ENCODE assay signal across 7 cellular contexts in genomic region chr20:25310921-25311728, GRCh38.
A peak's percentile ranks its signal among the peaks of the same experiment; 100 is the strongest.
DNase-seq lines count a peak whose midpoint lies in the region; ATAC-seq and TF ChIP-seq lines count a peak whose summit lies in the region.

No MANE protein-coding gene starts in this region.

- H4K8ac ChIP-seq in H9 (replicated peaks; ENCODE audit: insufficient read length, low read depth, low read length) = no peak overlapping the region

- H4K5ac ChIP-seq in H9 (ENCODE audit: insufficient read length, low read depth, low read length) = no peak overlapping the region

- no peak overlapping the region for H3K4me3 Mint-ChIP-seq in H9
- H3K4me3 Mint-ChIP-seq in activated T-helper 1 cell treated with anti-CD3 and anti-CD28 coated beads, Interleukin-12 subunit alpha, Interleukin-12 subunit beta, Interleukin-2, Interleukin-4 antibody, amounts not matched to agents 30 ng/mL and 10 ng/mL and 1 ng/mL, durations not matched to agents 14 hours and 24 hours and 36 hours = peak overlapping the region; percentile 81
- H3K4me3 Mint-ChIP-seq in neural progenitor cell = no peak overlapping the region

- intact Hi-C loops in activated T-helper 1 cell treated with anti-CD3 and anti-CD28 coated beads, Interleukin-12 subunit alpha, Interleukin-12 subunit beta, Interleukin-2, Interleukin-4 antibody, amounts not matched to agents 30 ng/mL and 10 ng/mL and 1 ng/mL, durations not matched to agents 14 hours and 24 hours and 36 hours (cut with micrococcal nuclease) = loop anchor here (1.0 to 5.0 kb wide), 8 partner anchors 73 to 316 kb away; partner anchors contain the start of genes ABHD12, ACSS1, ENTPD6 and GINS1

- H3K4me1 ChIP-seq in H9 (ENCODE audit: insufficient read depth, low read length) (no peaks in the 10 kb centered on the region; the same call in 1 of the 2 replicates), neural progenitor cell (no peaks in the 10 kb centered on the region)

- no peak overlapping the region for H2BK5ac ChIP-seq in H9 (ENCODE audit: insufficient read length, low read length)

- no peak overlapping the region for H2BK12ac ChIP-seq in H9 (ENCODE audit: insufficient read length, low read depth, low read length)

- H3K56ac ChIP-seq in H9 (ENCODE audit: insufficient read length, low read depth, low read length) = no peak overlapping the region

- H3K9me3 Mint-ChIP-seq in H9 (peaks cover 4 to 5% of the 10 kb centered on the region in 2 experiments; a peak in 4 of 5 replicates), neural progenitor cell (peaks cover 3% of the 10 kb centered on the region)
- no peaks in the 10 kb centered on the region for H3K9me3 Mint-ChIP-seq in activated T-helper 1 cell treated with anti-CD3 and anti-CD28 coated beads, Interleukin-12 subunit alpha, Interleukin-12 subunit beta, Interleukin-2, Interleukin-4 antibody, amounts not matched to agents 30 ng/mL and 10 ng/mL and 1 ng/mL, durations not matched to agents 14 hours and 24 hours and 36 hours

- H3K36me3 Mint-ChIP-seq in H9 (ENCODE audit: insufficient read depth in 1 of 3, low read depth in 3 of 3) = peaks cover 23 to 52% (median 38%) of the 10 kb centered on the region in 3 experiments
- peaks cover 3% of the 10 kb centered on the region for H3K36me3 Mint-ChIP-seq in activated T-helper 1 cell treated with anti-CD3 and anti-CD28 coated beads, Interleukin-12 subunit alpha, Interleukin-12 subunit beta, Interleukin-2, Interleukin-4 antibody, amounts not matched to agents 30 ng/mL and 10 ng/mL and 1 ng/mL, durations not matched to agents 14 hours and 24 hours and 36 hours (ENCODE audit: low read depth)
- peaks cover 12% of the 10 kb centered on the region for H3K36me3 Mint-ChIP-seq in neural progenitor cell

- no peak overlapping the region for H3K23ac ChIP-seq in H9 (ENCODE audit: insufficient read length, low read depth, low read length)

- no peaks in the 10 kb centered on the region for H3K23me2 ChIP-seq in H9 (ENCODE audit: insufficient read length, low read depth, low read length, poor library complexity, severe bottlenecking)

- H2AK5ac ChIP-seq in H9 (ENCODE audit: insufficient read length, low read length) = no peak overlapping the region

- no peak overlapping the region for H4K91ac ChIP-seq in H9 (ENCODE audit: insufficient read length, low read depth, low read length)

- H2BK15ac ChIP-seq in H9 (ENCODE audit: low read depth, low read length) = no peak overlapping the region

- no peak overlapping the region for H3K4me2 ChIP-seq in H9 (ENCODE audit: insufficient read depth, insufficient read length, low read length)
- no peak overlapping the region for H3K4me2 ChIP-seq in neural progenitor cell

- peaks cover 3% of the 10 kb centered on the region for H4K20me1 ChIP-seq in H9 (ENCODE audit: control insufficient read depth, insufficient read depth, insufficient read length)
- no peaks in the 10 kb centered on the region for H4K20me1 ChIP-seq in neural progenitor cell (ENCODE audit: low read depth)

- H2BK120ac ChIP-seq in H9 (ENCODE audit: low read depth, low read length, poor library complexity, severe bottlenecking) = no peak overlapping the region

- H3K18ac ChIP-seq in H9 (ENCODE audit: insufficient read length, low read depth, low read length) = no peak overlapping the region

- H2AFZ ChIP-seq in H9 (ENCODE audit: low read length) (no peak overlapping the region), neural progenitor cell (replicated peaks) (no peak overlapping the region)

- DNase-seq in H9 = no peak
- no peak for DNase-seq in activated T-helper 1 cell treated with anti-CD3 and anti-CD28 coated beads, Interleukin-12 subunit alpha, Interleukin-12 subunit beta, Interleukin-2, Interleukin-4 antibody, amounts not matched to agents 30 ng/mL and 10 ng/mL and 1 ng/mL, durations not matched to agents 14 hours and 24 hours and 36 hours (ENCODE audit: low spot score)
- DNase-seq in hepatic stellate cell (ENCODE audit: low spot score) = peak; percentile 84
- peak; percentile 59 for DNase-seq in stromal cell of bone marrow (ENCODE audit: low read depth)
- DNase-seq in neural progenitor cell (ENCODE audit: low spot score) = no peak
- DNase-seq in NOMO-1 treated with dmso at 0.1 percent for 144 hours (lab: John Stamatoyannopoulos, UW; ENCODE audit: unreplicated experiment) = no peak

- H3K9me3 ChIP-seq in H9 (ENCODE audit: control insufficient read depth, low read depth, low read length) (no peaks in the 10 kb centered on the region), neural progenitor cell (ENCODE audit: low read depth) (no peaks in the 10 kb centered on the region)

- WGBS in H9 (ENCODE audit: extremely low coverage, insufficient read length, low lambda C conversion rate) = no CpG with 5 or more reads among the region's 6 CpGs

- no peak for TF ChIP-seq CTCF in H9 (conservative IDR thresholded peaks at IDR 0.05)
- TF ChIP-seq CTCF in neural progenitor cell (IDR thresholded peaks at IDR 0.05) = no peak

- no peak overlapping the region for H3K4ac ChIP-seq in H9 (ENCODE audit: low read depth, low read length)

- no peak overlapping the region for H2BK20ac ChIP-seq in H9 (ENCODE audit: low read depth, low read length, poor library complexity, severe bottlenecking)

- H3K36me3 ChIP-seq in neural progenitor cell = no peaks in the 10 kb centered on the region

- H3K27ac Mint-ChIP-seq in H9 = peak overlapping the region in 2 of 3 experiments; percentile 52 to 66; a peak in 2 of 7 replicates
- peak overlapping the region; percentile 98 for H3K27ac Mint-ChIP-seq in activated T-helper 1 cell treated with anti-CD3 and anti-CD28 coated beads, Interleukin-12 subunit alpha, Interleukin-12 subunit beta, Interleukin-2, Interleukin-4 antibody, amounts not matched to agents 30 ng/mL and 10 ng/mL and 1 ng/mL, durations not matched to agents 14 hours and 24 hours and 36 hours
- H3K27ac Mint-ChIP-seq in neural progenitor cell = no peak overlapping the region

- no peak for ATAC-seq in GM18858 (IDR thresholded peaks at IDR 0.05; ENCODE audit: unreplicated experiment)

- H3F3A ChIP-seq in neural progenitor cell (ENCODE audit: low read depth) = no peaks in the 10 kb centered on the region

- H3K4me1 Mint-ChIP-seq in H9 = peaks cover 5 to 6% of the 10 kb centered on the region in 2 experiments
- peaks cover 51% of the 10 kb centered on the region for H3K4me1 Mint-ChIP-seq in activated T-helper 1 cell treated with anti-CD3 and anti-CD28 coated beads, Interleukin-12 subunit alpha, Interleukin-12 subunit beta, Interleukin-2, Interleukin-4 antibody, amounts not matched to agents 30 ng/mL and 10 ng/mL and 1 ng/mL, durations not matched to agents 14 hours and 24 hours and 36 hours (ENCODE audit: low read depth)
- H3K4me1 Mint-ChIP-seq in neural progenitor cell = peaks cover 9% of the 10 kb centered on the region

- H3K27ac ChIP-seq in H9 (ENCODE audit: insufficient read length, low read depth, low read length) (no peak overlapping the region), neural progenitor cell (no peak overlapping the region)

- H3K27me3 ChIP-seq in H9 (ENCODE audit: insufficient read depth, low read length) = no peaks in the 10 kb centered on the region
- H3K27me3 ChIP-seq in neural progenitor cell = no peaks in the 10 kb centered on the region

- H3K9ac ChIP-seq in H9 (ENCODE audit: extremely low read depth, insufficient read length, low read length) = no peak overlapping the region
- H3K9ac ChIP-seq in neural progenitor cell = no peak overlapping the region

- H3T11ph ChIP-seq in H9 (ENCODE audit: low read length) = no peak overlapping the region

- no peak overlapping the region for H3K4me3 ChIP-seq in neural progenitor cell

- H3K79me1 ChIP-seq in H9 (ENCODE audit: insufficient read depth, low read depth, low read length, poor library complexity, severe bottlenecking) = no peaks in the 10 kb centered on the region

- H3K27me3 Mint-ChIP-seq in H9 (ENCODE audit: low read depth) (no peaks in the 10 kb centered on the region), neural progenitor cell (ENCODE audit: insufficient read depth, low read depth) (peaks cover 4% of the 10 kb centered on the region)
- H3K27me3 Mint-ChIP-seq in activated T-helper 1 cell treated with anti-CD3 and anti-CD28 coated beads, Interleukin-12 subunit alpha, Interleukin-12 subunit beta, Interleukin-2, Interleukin-4 antibody, amounts not matched to agents 30 ng/mL and 10 ng/mL and 1 ng/mL, durations not matched to agents 14 hours and 24 hours and 36 hours (ENCODE audit: insufficient read depth) = no peaks in the 10 kb centered on the region

- H3K79me2 ChIP-seq in H9 (ENCODE audit: insufficient read depth, low read length) (no peaks in the 10 kb centered on the region), neural progenitor cell (ENCODE audit: low read depth) (no peaks in the 10 kb centered on the region)

- no peak overlapping the region for H3K14ac ChIP-seq in H9 (ENCODE audit: insufficient read depth, low read length)

Comparison
In these comparisons a context has a peak if more than half of its experiments do, and no peak if none do; other contexts are left out.
1. DNase-seq: peak in hepatic stellate cell (single experiment) and stromal cell of bone marrow (single experiment); none in H9 (single experiment), activated T-helper 1 cell treated with anti-CD3 and anti-CD28 coated beads, Interleukin-12 subunit alpha, Interleukin-12 subunit beta, Interleukin-2, Interleukin-4 antibody, amounts not matched to agents 30 ng/mL and 10 ng/mL and 1 ng/mL, durations not matched to agents 14 hours and 24 hours and 36 hours (single experiment), neural progenitor cell (single experiment) and NOMO-1 treated with dmso at 0.1 percent for 144 hours (single experiment).